In the genomic region with DNA sequence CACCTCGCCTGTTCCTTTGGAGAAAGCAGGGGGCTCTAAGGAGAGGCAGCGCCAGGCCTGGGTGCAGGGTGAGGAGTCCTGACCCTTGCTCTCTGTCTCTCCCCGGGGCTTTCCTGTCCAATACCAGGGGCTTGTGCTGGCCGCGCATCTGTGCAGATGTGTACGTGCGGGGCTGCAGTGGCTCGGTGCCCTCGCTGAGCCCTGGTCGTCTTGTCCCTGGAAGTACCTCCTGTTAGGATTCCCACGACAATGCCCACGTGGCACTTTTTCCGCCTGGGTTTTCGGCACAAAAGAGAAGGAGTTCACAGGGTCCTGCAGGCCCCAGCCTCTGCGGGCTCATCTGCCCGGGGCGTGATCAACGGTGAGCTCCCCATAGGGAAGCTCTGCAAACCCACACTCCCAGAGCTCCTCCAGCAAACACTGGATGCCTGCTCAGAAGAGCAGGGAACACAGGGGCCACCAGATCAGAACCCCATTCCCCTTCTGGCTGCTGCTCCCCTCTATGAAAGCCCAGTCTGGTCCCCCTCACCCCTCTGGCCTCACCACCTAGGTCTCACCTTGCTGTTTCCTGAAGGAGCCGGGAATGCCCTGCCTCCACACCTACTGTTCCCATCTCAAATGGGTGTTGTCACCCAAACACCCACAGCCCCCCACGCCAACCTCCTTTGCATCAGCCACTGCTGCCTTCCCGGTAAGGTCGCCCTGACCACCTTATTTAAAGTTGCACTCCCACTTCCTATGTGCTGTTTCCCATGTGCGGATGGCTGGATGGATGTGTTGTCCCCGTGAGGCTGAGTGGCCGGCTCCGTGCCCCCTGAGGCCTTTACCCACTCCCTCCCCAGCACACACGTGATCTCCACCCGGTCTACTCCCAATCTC, we compare ENCODE assay signal across 2 cellular contexts.
TF ChIP-seq lines count a peak whose summit lies in the region.

No MANE protein-coding gene starts in this region.

TF ChIP-seq in GM23338, 12 proteins besides CTCF, POLR2A, EP300 and RAD21 (continued from another document and continues in another):
- TF ChIP-seq POLR2AphosphoS5 (IDR thresholded peaks at IDR 0.05; ENCODE audit: low read depth) (no peak), JUNB (IDR thresholded peaks at IDR 0.05; ENCODE audit: unreplicated experiment) (no peak), NANOG (IDR thresholded peaks at IDR 0.05; ENCODE audit: borderline replicate concordance) (no peak), EZH2 (IDR thresholded peaks at IDR 0.05; ENCODE audit: low read depth, unreplicated experiment) (no peak), ZNF331 (CRISPR knock-in tag; IDR thresholded peaks at IDR 0.05; ENCODE audit: low read depth) (no peak), STAT1 (IDR thresholded peaks at IDR 0.05; ENCODE audit: unreplicated experiment) (no peak)
- TF ChIP-seq, protein P1, sequence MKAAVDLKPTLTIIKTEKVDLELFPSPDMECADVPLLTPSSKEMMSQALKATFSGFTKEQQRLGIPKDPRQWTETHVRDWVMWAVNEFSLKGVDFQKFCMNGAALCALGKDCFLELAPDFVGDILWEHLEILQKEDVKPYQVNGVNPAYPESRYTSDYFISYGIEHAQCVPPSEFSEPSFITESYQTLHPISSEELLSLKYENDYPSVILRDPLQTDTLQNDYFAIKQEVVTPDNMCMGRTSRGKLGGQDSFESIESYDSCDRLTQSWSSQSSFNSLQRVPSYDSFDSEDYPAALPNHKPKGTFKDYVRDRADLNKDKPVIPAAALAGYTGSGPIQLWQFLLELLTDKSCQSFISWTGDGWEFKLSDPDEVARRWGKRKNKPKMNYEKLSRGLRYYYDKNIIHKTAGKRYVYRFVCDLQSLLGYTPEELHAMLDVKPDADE (IDR thresholded peaks at IDR 0.05), result no peak
- TF ChIP-seq, protein P2, sequence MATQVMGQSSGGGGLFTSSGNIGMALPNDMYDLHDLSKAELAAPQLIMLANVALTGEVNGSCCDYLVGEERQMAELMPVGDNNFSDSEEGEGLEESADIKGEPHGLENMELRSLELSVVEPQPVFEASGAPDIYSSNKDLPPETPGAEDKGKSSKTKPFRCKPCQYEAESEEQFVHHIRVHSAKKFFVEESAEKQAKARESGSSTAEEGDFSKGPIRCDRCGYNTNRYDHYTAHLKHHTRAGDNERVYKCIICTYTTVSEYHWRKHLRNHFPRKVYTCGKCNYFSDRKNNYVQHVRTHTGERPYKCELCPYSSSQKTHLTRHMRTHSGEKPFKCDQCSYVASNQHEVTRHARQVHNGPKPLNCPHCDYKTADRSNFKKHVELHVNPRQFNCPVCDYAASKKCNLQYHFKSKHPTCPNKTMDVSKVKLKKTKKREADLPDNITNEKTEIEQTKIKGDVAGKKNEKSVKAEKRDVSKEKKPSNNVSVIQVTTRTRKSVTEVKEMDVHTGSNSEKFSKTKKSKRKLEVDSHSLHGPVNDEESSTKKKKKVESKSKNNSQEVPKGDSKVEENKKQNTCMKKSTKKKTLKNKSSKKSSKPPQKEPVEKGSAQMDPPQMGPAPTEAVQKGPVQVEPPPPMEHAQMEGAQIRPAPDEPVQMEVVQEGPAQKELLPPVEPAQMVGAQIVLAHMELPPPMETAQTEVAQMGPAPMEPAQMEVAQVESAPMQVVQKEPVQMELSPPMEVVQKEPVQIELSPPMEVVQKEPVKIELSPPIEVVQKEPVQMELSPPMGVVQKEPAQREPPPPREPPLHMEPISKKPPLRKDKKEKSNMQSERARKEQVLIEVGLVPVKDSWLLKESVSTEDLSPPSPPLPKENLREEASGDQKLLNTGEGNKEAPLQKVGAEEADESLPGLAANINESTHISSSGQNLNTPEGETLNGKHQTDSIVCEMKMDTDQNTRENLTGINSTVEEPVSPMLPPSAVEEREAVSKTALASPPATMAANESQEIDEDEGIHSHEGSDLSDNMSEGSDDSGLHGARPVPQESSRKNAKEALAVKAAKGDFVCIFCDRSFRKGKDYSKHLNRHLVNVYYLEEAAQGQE (IDR thresholded peaks at IDR 0.05; ENCODE audit: unreplicated experiment), result no peak

TF ChIP-seq in HepG2, 621 proteins besides CTCF, POLR2A, EP300 and RAD21:
- TF ChIP-seq, protein P3, sequence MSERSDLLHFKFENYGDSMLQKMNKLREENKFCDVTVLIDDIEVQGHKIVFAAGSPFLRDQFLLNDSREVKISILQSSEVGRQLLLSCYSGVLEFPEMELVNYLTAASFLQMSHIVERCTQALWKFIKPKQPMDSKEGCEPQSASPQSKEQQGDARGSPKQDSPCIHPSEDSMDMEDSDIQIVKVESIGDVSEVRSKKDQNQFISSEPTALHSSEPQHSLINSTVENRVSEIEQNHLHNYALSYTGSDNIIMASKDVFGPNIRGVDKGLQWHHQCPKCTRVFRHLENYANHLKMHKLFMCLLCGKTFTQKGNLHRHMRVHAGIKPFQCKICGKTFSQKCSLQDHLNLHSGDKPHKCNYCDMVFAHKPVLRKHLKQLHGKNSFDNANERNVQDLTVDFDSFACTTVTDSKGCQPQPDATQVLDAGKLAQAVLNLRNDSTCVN (CRISPR knock-in tag; IDR thresholded peaks at IDR 0.05; ENCODE audit: borderline replicate concordance), result no peak
- TF ChIP-seq RARG (CRISPR knock-in tag; IDR thresholded peaks at IDR 0.05; ENCODE audit: low read depth) (no peak), IKZF4 (CRISPR knock-in tag; IDR thresholded peaks at IDR 0.05; ENCODE audit: borderline replicate concordance, low read depth, not compliant biosample characterization) (no peak), KMT2B (CRISPR knock-in tag; IDR thresholded peaks at IDR 0.05) (no peak), NCOR1 (IDR thresholded peaks at IDR 0.05; ENCODE audit: borderline replicate concordance, low read length) (no peak), NFE2L2 (IDR thresholded peaks at IDR 0.05; ENCODE audit: low read length) (no peak)
- TF ChIP-seq, protein P4, sequence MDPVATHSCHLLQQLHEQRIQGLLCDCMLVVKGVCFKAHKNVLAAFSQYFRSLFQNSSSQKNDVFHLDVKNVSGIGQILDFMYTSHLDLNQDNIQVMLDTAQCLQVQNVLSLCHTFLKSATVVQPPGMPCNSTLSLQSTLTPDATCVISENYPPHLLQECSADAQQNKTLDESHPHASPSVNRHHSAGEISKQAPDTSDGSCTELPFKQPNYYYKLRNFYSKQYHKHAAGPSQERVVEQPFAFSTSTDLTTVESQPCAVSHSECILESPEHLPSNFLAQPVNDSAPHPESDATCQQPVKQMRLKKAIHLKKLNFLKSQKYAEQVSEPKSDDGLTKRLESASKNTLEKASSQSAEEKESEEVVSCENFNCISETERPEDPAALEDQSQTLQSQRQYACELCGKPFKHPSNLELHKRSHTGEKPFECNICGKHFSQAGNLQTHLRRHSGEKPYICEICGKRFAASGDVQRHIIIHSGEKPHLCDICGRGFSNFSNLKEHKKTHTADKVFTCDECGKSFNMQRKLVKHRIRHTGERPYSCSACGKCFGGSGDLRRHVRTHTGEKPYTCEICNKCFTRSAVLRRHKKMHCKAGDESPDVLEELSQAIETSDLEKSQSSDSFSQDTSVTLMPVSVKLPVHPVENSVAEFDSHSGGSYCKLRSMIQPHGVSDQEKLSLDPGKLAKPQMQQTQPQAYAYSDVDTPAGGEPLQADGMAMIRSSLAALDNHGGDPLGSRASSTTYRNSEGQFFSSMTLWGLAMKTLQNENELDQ (CRISPR knock-in tag; IDR thresholded peaks at IDR 0.05; ENCODE audit: borderline replicate concordance), result no peak
